ENCODE assay signal across 8 cellular contexts in genomic region chr12:108690799-108691153, GRCh38. TPM values are rescaled to one million over a fixed set of nuclear protein-coding genes. Genes with fewer than 3 reads are reported as not detected.
DNase-seq lines count a peak whose midpoint lies in the region; ATAC-seq and TF ChIP-seq lines count a peak whose summit lies in the region.

No MANE protein-coding gene starts in this region.

- H3K27me3 ChIP-seq in stomach smooth muscle (ENCODE audit: control insufficient read depth in 1 of 2, insufficient read depth in 2 of 2, low read length in 2 of 2) = no peaks in the 10 kb centered on the region

- peaks cover 71% of the 10 kb centered on the region for H3K4me1 Mint-ChIP-seq in T-helper 2 cell treated with Interferon-gamma antibody and Interleukin-4, amounts not matched to agents 5 μg/mL and 100 μg/mL, for 36 hours (ENCODE audit: low read depth)
- peaks cover 54% of the 10 kb centered on the region for H3K4me1 Mint-ChIP-seq in glutamatergic neuron (ENCODE audit: low read depth, unreplicated experiment)

- TF ChIP-seq CTCF in WI38 (IDR thresholded peaks at IDR 0.05; ENCODE audit: low read depth, low read length) (no peak), glutamatergic neuron (IDR thresholded peaks at IDR 0.05; ENCODE audit: partially characterized antibody, unreplicated experiment) (no peak)

- H3K4me3 ChIP-seq in WI38 (ENCODE audit: low read depth, low read length) = peak overlapping the region; percentile 51
- peak overlapping the region; percentile 62 to 63 for H3K4me3 ChIP-seq in stomach smooth muscle (ENCODE audit: low read length in 2 of 2)

- H3K36me3 ChIP-seq in stomach smooth muscle (ENCODE audit: control insufficient read depth in 2 of 2, insufficient read depth in 2 of 2, low read length in 2 of 2) = peaks cover 0 to 4% of the 10 kb centered on the region in 2 donors

- ATAC-seq in GM21390 (IDR thresholded peaks at IDR 0.05; ENCODE audit: unreplicated experiment) (no peak), GM21526 (IDR thresholded peaks at IDR 0.05; ENCODE audit: low FRiP score, unreplicated experiment) (no peak)

- peak overlapping the region; percentile 86 for H3K4me3 Mint-ChIP-seq in T-helper 2 cell treated with Interferon-gamma antibody and Interleukin-4, amounts not matched to agents 5 μg/mL and 100 μg/mL, for 36 hours
- peak overlapping the region; percentile 85 for H3K4me3 Mint-ChIP-seq in glutamatergic neuron (ENCODE audit: unreplicated experiment)

- H3K9me3 ChIP-seq in stomach smooth muscle (ENCODE audit: control insufficient read depth in 2 of 2, low read length in 2 of 2) = no peaks in the 10 kb centered on the region

- H3K4me1 ChIP-seq in stomach smooth muscle (ENCODE audit: control insufficient read depth, insufficient read depth, low read length) = peaks cover 66% of the 10 kb centered on the region

- no peaks in the 10 kb centered on the region for H3K9me3 Mint-ChIP-seq in T-helper 2 cell treated with Interferon-gamma antibody and Interleukin-4, amounts not matched to agents 5 μg/mL and 100 μg/mL, for 36 hours
- peaks cover 6% of the 10 kb centered on the region for H3K9me3 Mint-ChIP-seq in glutamatergic neuron (ENCODE audit: unreplicated experiment)

- peak overlapping the region; percentile 80 to 88 for H3K9ac ChIP-seq in stomach smooth muscle (ENCODE audit: low read length in 2 of 2)

- no peak for DNase-seq in T-helper 2 cell treated with Interferon-gamma antibody and Interleukin-4, amounts not matched to agents 5 μg/mL and 100 μg/mL, for 36 hours (ENCODE audit: low spot score)
- DNase-seq in T-helper 2 cell (no peak), glutamatergic neuron (no peak), hepatic stellate cell (ENCODE audit: low spot score) (no peak)

- peak overlapping the region; percentile 98 for H3K27ac Mint-ChIP-seq in T-helper 2 cell treated with Interferon-gamma antibody and Interleukin-4, amounts not matched to agents 5 μg/mL and 100 μg/mL, for 36 hours
- H3K27ac Mint-ChIP-seq in glutamatergic neuron (ENCODE audit: unreplicated experiment) = peak overlapping the region; percentile 98

- peak overlapping the region; percentile 99 for H3K27ac ChIP-seq in stomach smooth muscle (ENCODE audit: low read length)

- H3K27me3 Mint-ChIP-seq in T-helper 2 cell treated with Interferon-gamma antibody and Interleukin-4, amounts not matched to agents 5 μg/mL and 100 μg/mL, for 36 hours (ENCODE audit: low read depth) = no peaks in the 10 kb centered on the region
- peaks cover 8% of the 10 kb centered on the region for H3K27me3 Mint-ChIP-seq in glutamatergic neuron (ENCODE audit: unreplicated experiment)

- H3K36me3 Mint-ChIP-seq in T-helper 2 cell treated with Interferon-gamma antibody and Interleukin-4, amounts not matched to agents 5 μg/mL and 100 μg/mL, for 36 hours (ENCODE audit: low read depth) = peaks cover 7% of the 10 kb centered on the region
- no peaks in the 10 kb centered on the region for H3K36me3 Mint-ChIP-seq in glutamatergic neuron (ENCODE audit: unreplicated experiment)

RNA-seq across cellular contexts. Expression of gene CORO1C, which starts 40.5 kb away (rescaled TPM):
- total RNA-seq in glutamatergic neuron (ENCODE audit: unreplicated experiment) = 285 TPM

RNA-seq across cellular contexts. Expression of gene SELPLG, which starts 57.1 kb away (rescaled TPM):
- 0.34 TPM for total RNA-seq in glutamatergic neuron (ENCODE audit: unreplicated experiment)
